20 cellular contexts compared by ENCODE assay signal in genomic region chr13:20559659-20560356, GRCh38. TPM values are rescaled to one million over a fixed set of nuclear protein-coding genes. Genes with fewer than 3 reads are reported as not detected.
A peak's percentile ranks its signal among the peaks of the same experiment; 100 is the strongest.
DNase-seq lines count a peak whose midpoint lies in the region; ATAC-seq and TF ChIP-seq lines count a peak whose summit lies in the region.
"Had no signal": no experiment of that assay in that cellular context is flagged by ENCODE, and none has a peak within 500 bp of the region (broad histone marks: within the 10 kb centered on the region; RNA-seq: fewer than 3 reads in every experiment).

No MANE protein-coding gene starts in this region.

- no peak for TF ChIP-seq EP300 in stomach (IDR thresholded peaks at IDR 0.05)

- H3K4me3 ChIP-seq in WERI-Rb-1 (ENCODE audit: low read depth, low read length) (no peak overlapping the region), hepatocyte (no peak overlapping the region), muscle layer of duodenum (ENCODE audit: low read depth in 1 of 2, low read length in 2 of 2) (no peak overlapping the region), stomach (no peak overlapping the region)
- H3K4me3 ChIP-seq: GM23338 had no signal

- H3K9me3 ChIP-seq in WERI-Rb-1 (ENCODE audit: severe bottlenecking) (peaks cover 6% of the 10 kb centered on the region), hepatocyte (ENCODE audit: low read depth) (no peaks in the 10 kb centered on the region), muscle layer of duodenum (ENCODE audit: control insufficient read depth in 1 of 2, low read length in 2 of 2) (no peaks in the 10 kb centered on the region), stomach (peaks cover 0 to under 1% (median 0%) of the 10 kb centered on the region in 4 donors)

- TF ChIP-seq CTCF in WERI-Rb-1 (IDR thresholded peaks at IDR 0.05; ENCODE audit: low read depth, low read length) (0 out of 2 replicates have a peak, but pooled peaks have one; percentile 9), hepatocyte (IDR thresholded peaks at IDR 0.05; ENCODE audit: poor library complexity) (no peak), stomach (IDR thresholded peaks at IDR 0.05) (no peak)

- intact Hi-C loops in stomach (cut with DNase I; ENCODE audit: low total_unique reads), result no loop called here

- no peaks in the 10 kb centered on the region for H4K20me1 ChIP-seq in hepatocyte (ENCODE audit: insufficient read depth, poor library complexity, severe bottlenecking)

- CTCF ChIA-PET in activated naive CD4-positive, alpha-beta T cell treated with anti-CD3 and anti-CD28 coated beads, Interleukin-2, amount 10 ng/mL, durations not matched to agents 7 days and 5 days (lab: Charles Lee), result no interaction called here

- 78% methylated on average over 6 of the region's 6 CpGs for WGBS in hepatocyte (ENCODE audit: low lambda C conversion rate, missing lambda C conversion rate)
- WGBS in stomach, 5 donors, result 82 to 93% (median 87%) methylated on average over 6 of the region's 6 CpGs

- H3K27me3 ChIP-seq in WERI-Rb-1 (ENCODE audit: insufficient read depth, low read depth, severe bottlenecking), result no peaks in the 10 kb centered on the region
- H3K27me3 ChIP-seq in hepatocyte, result no peaks in the 10 kb centered on the region
- H3K27me3 ChIP-seq in muscle layer of duodenum (ENCODE audit: low read depth, low read length), result no peaks in the 10 kb centered on the region
- no peaks in the 10 kb centered on the region for H3K27me3 ChIP-seq in stomach

- TF ChIP-seq POLR2A in stomach (IDR thresholded peaks at IDR 0.05), result no peak

- H3K36me3 Mint-ChIP-seq in activated naive CD4-positive, alpha-beta T cell treated with anti-CD3 and anti-CD28 coated beads, Interleukin-2, amount 10 ng/mL, durations not matched to agents 7 days and 5 days, result peaks cover 5% of the 10 kb centered on the region

- no peak overlapping the region for H3K27ac Mint-ChIP-seq in activated naive CD4-positive, alpha-beta T cell treated with anti-CD3 and anti-CD28 coated beads, Interleukin-2, amount 10 ng/mL, durations not matched to agents 7 days and 5 days
- H3K27ac Mint-ChIP-seq: B cell; CD4-positive, alpha-beta T cell; GM23338 had no signal

- H3K27ac ChIP-seq in WERI-Rb-1 (no peak overlapping the region), hepatocyte (peak overlapping the region; percentile 90), muscle layer of duodenum (ENCODE audit: low read length) (peak overlapping the region; percentile 84), stomach (peak overlapping the region in 3 of 5 donors; percentile 33 to 40 (median 33))
- H3K27ac ChIP-seq: HL-60 had no signal

- no peaks in the 10 kb centered on the region for H3K79me2 ChIP-seq in hepatocyte

- no peak for ATAC-seq in GM18498 (IDR thresholded peaks at IDR 0.05; ENCODE audit: unreplicated experiment)
- ATAC-seq: GM23338 had no signal

- no peak overlapping the region for H2AFZ ChIP-seq in hepatocyte
- H2AFZ ChIP-seq: GM23338 had no signal

- no peaks in the 10 kb centered on the region for H3K9me2 ChIP-seq in hepatocyte (replicated peaks; ENCODE audit: insufficient read depth)

- H3K4me1 Mint-ChIP-seq in activated naive CD4-positive, alpha-beta T cell treated with anti-CD3 and anti-CD28 coated beads, Interleukin-2, amount 10 ng/mL, durations not matched to agents 7 days and 5 days, result no peaks in the 10 kb centered on the region
- H3K4me1 Mint-ChIP-seq: B cell, GM23338 had no signal

- H3K36me3 ChIP-seq in WERI-Rb-1 (no peaks in the 10 kb centered on the region), hepatocyte (replicated peaks; ENCODE audit: insufficient read depth, low read depth) (no peaks in the 10 kb centered on the region), muscle layer of duodenum (ENCODE audit: control insufficient read depth in 1 of 2, insufficient read depth in 2 of 2, low read length in 2 of 2) (no peaks in the 10 kb centered on the region), stomach (no peaks in the 10 kb centered on the region)

- peaks cover 5% of the 10 kb centered on the region for H3K9me3 Mint-ChIP-seq in activated naive CD4-positive, alpha-beta T cell treated with anti-CD3 and anti-CD28 coated beads, Interleukin-2, amount 10 ng/mL, durations not matched to agents 7 days and 5 days
- H3K9me3 Mint-ChIP-seq: CD4-positive, alpha-beta T cell had no signal

- peaks cover 4% of the 10 kb centered on the region for H3K27me3 Mint-ChIP-seq in activated naive CD4-positive, alpha-beta T cell treated with anti-CD3 and anti-CD28 coated beads, Interleukin-2, amount 10 ng/mL, durations not matched to agents 7 days and 5 days
- H3K27me3 Mint-ChIP-seq: B cell; CD4-positive, alpha-beta T cell had no signal

- H3K4me2 ChIP-seq in hepatocyte, result peak overlapping the region; percentile 2
- H3K4me2 ChIP-seq: GM23338 had no signal

- H3K4me3 Mint-ChIP-seq in activated naive CD4-positive, alpha-beta T cell treated with anti-CD3 and anti-CD28 coated beads, Interleukin-2, amount 10 ng/mL, durations not matched to agents 7 days and 5 days, result no peak overlapping the region
- H3K4me3 Mint-ChIP-seq: B cell; CD4-positive, alpha-beta T cell; GM23338 had no signal

- no peak for DNase-seq in WERI-Rb-1
- DNase-seq in hepatocyte (ENCODE audit: low spot score), result peak; percentile 22
- no peak for DNase-seq in stomach
- no peak for DNase-seq in epidermal melanocyte (ENCODE audit: insufficient read length, low spot score)
- no peak for DNase-seq in activated naive CD4-positive, alpha-beta T cell treated with anti-CD3 and anti-CD28 coated beads, Interleukin-2, amount 10 ng/mL, durations not matched to agents 7 days and 5 days
- DNase-seq: CD4-positive, alpha-beta T cell; DND-41; GDM1; KBM-7; NCI-H1048; NCI-H2107; NCI-H345; NCI-H526 treated with DMSO at 0.1 percent for 48 hours; NK-92 treated with Interleukin-12 subunit alpha and Interleukin-12 subunit beta, amount 100 ng/mL, for 24 hours; OCI-M1 had no signal

- H3K4me1 ChIP-seq in hepatocyte (ENCODE audit: insufficient read depth), result peaks cover 19% of the 10 kb centered on the region
- no peaks in the 10 kb centered on the region for H3K4me1 ChIP-seq in muscle layer of duodenum (ENCODE audit: control insufficient read depth in 1 of 2, insufficient read depth in 2 of 2, low read length in 2 of 2)
- H3K4me1 ChIP-seq in stomach, result no peaks in the 10 kb centered on the region

RNA-seq across cellular contexts. Expression of gene IFT88, which starts 7.1 kb away (rescaled TPM):
- total RNA-seq in hepatocyte (16.9 and 19.2 TPM in 2 replicates), stomach (10 to 100 TPM in 3 of 5 donors, 1 to 10 TPM in 2; 2.3 to 68.3 (median 42.0) TPM)
- polyA plus RNA-seq in hepatocyte (9.2 and 16.5 TPM in 2 replicates), stomach (1 to 10 TPM; 4.0 to 7.6 (median 5.8) TPM)

RNA-seq across cellular contexts. Expression of gene CRYL1, which starts 34.2 kb away (rescaled TPM):
- total RNA-seq in hepatocyte (64.4 and 66.2 TPM in 2 replicates), stomach (100 to 1,000 TPM in 1 of 5 donors, 10 to 100 TPM in 4; 11.6 to 112 (median 29.3) TPM)
- polyA plus RNA-seq in hepatocyte (52.6 and 65.5 TPM in 2 replicates), stomach (10 to 100 TPM; 22.7 to 68.9 (median 46.7) TPM)
